Comparison of ENCODE assay signal across 13 cellular contexts in the genomic region with DNA sequence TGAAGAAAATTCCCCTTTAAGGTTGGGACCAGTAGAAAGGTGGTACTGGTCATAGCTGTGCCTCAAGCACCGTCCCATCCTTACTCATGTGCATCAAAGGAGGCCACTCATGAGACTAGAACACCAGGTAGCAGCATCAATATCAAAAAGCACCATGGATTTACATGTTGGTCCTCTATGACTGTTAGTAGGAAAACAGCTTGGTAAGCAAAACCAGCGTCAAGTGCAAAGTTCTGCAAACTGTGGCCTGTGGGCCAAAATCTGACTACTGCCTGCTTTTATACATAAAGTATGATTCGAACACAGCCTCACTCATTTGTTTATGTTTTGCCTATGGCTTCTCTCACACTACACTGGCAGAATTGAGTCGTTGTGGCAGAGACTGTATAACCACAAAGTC.
"Had no signal": no experiment of that assay in that cellular context is flagged by ENCODE, and none has a peak within 500 bp of the region (broad histone marks: within the 10 kb centered on the region; RNA-seq: fewer than 3 reads in every experiment).

No MANE protein-coding gene starts in this region.

- ATAC-seq: gastrocnemius medialis; left colon; lower lobe of right lung; mucosa of descending colon; naive thymus-derived CD4-positive, alpha-beta T cell; stimulated activated naive CD8-positive, alpha-beta T cell treated with anti-CD3 and anti-CD28 coated beads, Interleukin-15, amount 100 ng/mL, for 72 hours; upper lobe of right lung had no signal

- FAIRE-seq: islet of Langerhans had no signal

- H3K36me3 ChIP-seq: brain microvascular endothelial cell, gastrocnemius medialis, lower lobe of right lung, prostate gland, upper lobe of right lung had no signal

- DNase-seq: activated naive CD8-positive, alpha-beta T cell treated with anti-CD3 and anti-CD28 coated beads for 36 hours; brain microvascular endothelial cell; dermis blood vessel endothelial cell; gastrocnemius medialis; left colon; lower lobe of right lung; mucosa of descending colon; naive thymus-derived CD4-positive, alpha-beta T cell; stimulated activated naive CD8-positive, alpha-beta T cell treated with anti-CD3 and anti-CD28 coated beads, Interleukin-15, amount 100 ng/mL, for 72 hours; upper lobe of right lung had no signal

- H3K4me1 Mint-ChIP-seq: activated naive CD8-positive, alpha-beta T cell treated with anti-CD3 and anti-CD28 coated beads for 36 hours; naive thymus-derived CD4-positive, alpha-beta T cell; stimulated activated naive CD8-positive, alpha-beta T cell treated with anti-CD3 and anti-CD28 coated beads, Interleukin-15, amount 100 ng/mL, for 72 hours had no signal

- H3K27ac ChIP-seq: brain microvascular endothelial cell, gastrocnemius medialis, lower lobe of right lung, prostate gland, upper lobe of right lung had no signal

- H3K27me3 ChIP-seq: brain microvascular endothelial cell, gastrocnemius medialis, upper lobe of right lung had no signal

- H3K9me3 ChIP-seq: gastrocnemius medialis, lower lobe of right lung, mucosa of descending colon, prostate gland, upper lobe of right lung had no signal

- H3K27ac Mint-ChIP-seq: activated naive CD8-positive, alpha-beta T cell treated with anti-CD3 and anti-CD28 coated beads for 36 hours; activated T-helper 1 cell treated with anti-CD3 and anti-CD28 coated beads, Interleukin-12 subunit alpha, Interleukin-12 subunit beta, Interleukin-2, Interleukin-4 antibody, amounts not matched to agents 30 ng/mL and 10 ng/mL and 1 ng/mL, durations not matched to agents 14 hours and 24 hours and 36 hours; naive thymus-derived CD4-positive, alpha-beta T cell; stimulated activated naive CD8-positive, alpha-beta T cell treated with anti-CD3 and anti-CD28 coated beads, Interleukin-15, amount 100 ng/mL, for 72 hours had no signal

- H3K4me3 ChIP-seq: gastrocnemius medialis, lower lobe of right lung, mucosa of descending colon, prostate gland, upper lobe of right lung had no signal

- H3K27me3 Mint-ChIP-seq: activated naive CD8-positive, alpha-beta T cell treated with anti-CD3 and anti-CD28 coated beads for 36 hours; naive thymus-derived CD4-positive, alpha-beta T cell; stimulated activated naive CD8-positive, alpha-beta T cell treated with anti-CD3 and anti-CD28 coated beads, Interleukin-15, amount 100 ng/mL, for 72 hours had no signal

- H3K4me3 Mint-ChIP-seq: activated naive CD8-positive, alpha-beta T cell treated with anti-CD3 and anti-CD28 coated beads for 36 hours; activated T-helper 1 cell treated with anti-CD3 and anti-CD28 coated beads, Interleukin-12 subunit alpha, Interleukin-12 subunit beta, Interleukin-2, Interleukin-4 antibody, amounts not matched to agents 30 ng/mL and 10 ng/mL and 1 ng/mL, durations not matched to agents 14 hours and 24 hours and 36 hours; naive thymus-derived CD4-positive, alpha-beta T cell; stimulated activated naive CD8-positive, alpha-beta T cell treated with anti-CD3 and anti-CD28 coated beads, Interleukin-15, amount 100 ng/mL, for 72 hours had no signal

- H3K36me3 Mint-ChIP-seq: activated naive CD8-positive, alpha-beta T cell treated with anti-CD3 and anti-CD28 coated beads for 36 hours; naive thymus-derived CD4-positive, alpha-beta T cell had no signal

- H3K4me1 ChIP-seq: gastrocnemius medialis, lower lobe of right lung, prostate gland, upper lobe of right lung had no signal
